26 cellular contexts compared by ENCODE assay signal in the genomic region with DNA sequence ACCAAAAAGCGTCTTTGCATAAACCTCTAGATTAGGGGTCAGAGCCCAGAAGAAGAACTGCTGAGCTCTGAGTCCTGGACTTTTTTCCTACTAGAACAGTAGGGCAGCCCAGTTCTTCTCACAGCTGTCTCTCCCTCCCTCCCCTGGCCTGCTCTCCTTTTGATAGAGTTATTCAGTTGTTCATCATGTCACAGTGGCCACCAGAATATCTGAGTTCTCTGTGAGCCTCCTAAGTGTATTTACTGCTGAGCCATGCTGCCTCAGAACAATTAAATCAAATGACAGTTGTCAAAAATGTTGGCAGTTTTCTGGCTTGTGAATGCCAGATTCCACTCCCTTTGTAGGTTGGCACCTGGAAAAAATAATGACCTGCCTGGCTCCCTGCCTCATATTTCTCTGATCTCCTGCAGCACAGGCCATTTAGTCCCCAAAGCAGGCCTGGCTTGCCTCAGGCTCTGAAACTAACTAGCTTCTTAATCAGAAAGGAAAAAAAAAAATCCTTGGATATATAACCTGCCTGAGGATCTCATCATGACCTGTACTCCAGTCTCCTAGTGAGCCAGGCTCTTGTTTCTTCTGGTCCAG.
"Had no signal": no experiment of that assay in that cellular context is flagged by ENCODE, and none has a peak within 500 bp of the region (broad histone marks: within the 10 kb centered on the region; RNA-seq: fewer than 3 reads in every experiment).

No MANE protein-coding gene starts in this region.

- H3K27ac ChIP-seq: epithelial cell of prostate, gastrocnemius medialis, neural progenitor cell, sigmoid colon, thoracic aorta, tibial nerve, upper lobe of left lung had no signal

- FAIRE-seq: colon, islet of Langerhans, urothelium cell line had no signal

- H3K27me3 ChIP-seq: gastrocnemius medialis, neural progenitor cell, sigmoid colon, tibial nerve, upper lobe of left lung had no signal

- H3K4me3 ChIP-seq: gastrocnemius medialis, lung, neural progenitor cell, sigmoid colon, thoracic aorta, tibial nerve, upper lobe of left lung had no signal

- H3K9me3 ChIP-seq: gastrocnemius medialis, sigmoid colon, thoracic aorta, tibial nerve, upper lobe of left lung had no signal

- ATAC-seq: esophagus mucosa; gastrocnemius medialis; left colon; natural killer cell treated with Interleukin-12 subunit alpha and Interleukin-12 subunit beta and Interleukin-15 and Interleukin-18, amount 100 ng/mL, for 72 hours; stimulated activated memory B cell treated with anti-CD40 and anti-IgM and Interleukin-4, amounts not matched to agents 10 μg/mL and 1 μg/mL and 100 μg/mL, for 72 hours; stimulated activated naive CD8-positive, alpha-beta T cell treated with anti-CD3 and anti-CD28 coated beads, Interleukin-15, Interleukin-2, amounts not matched to agents 100 U/mL and 50 U/mL, for 24 hours had no signal

- DNase-seq: caudate nucleus; effector CD8-positive, alpha-beta T cell; endodermal cell; foreskin fibroblast; gastrocnemius medialis; head of caudate nucleus; hippocampal formation; left colon; naive B cell; posterior cingulate gyrus; sigmoid colon; stimulated activated CD4-positive, alpha-beta T cell treated with anti-CD3 and anti-CD28 coated beads, Interleukin-4, amount 100 ng/mL, for 4 hours; stimulated activated naive CD8-positive, alpha-beta T cell treated with anti-CD3 and anti-CD28 coated beads, Interleukin-15, Interleukin-2, amounts not matched to agents 100 U/mL and 50 U/mL, for 24 hours; substantia nigra; upper lobe of left lung had no signal

- H3K4me1 ChIP-seq: neural progenitor cell, sigmoid colon, tibial nerve, upper lobe of left lung had no signal

- H3K36me3 ChIP-seq: gastrocnemius medialis, neural progenitor cell, sigmoid colon, thoracic aorta, tibial nerve, upper lobe of left lung had no signal
